In the genomic region with DNA sequence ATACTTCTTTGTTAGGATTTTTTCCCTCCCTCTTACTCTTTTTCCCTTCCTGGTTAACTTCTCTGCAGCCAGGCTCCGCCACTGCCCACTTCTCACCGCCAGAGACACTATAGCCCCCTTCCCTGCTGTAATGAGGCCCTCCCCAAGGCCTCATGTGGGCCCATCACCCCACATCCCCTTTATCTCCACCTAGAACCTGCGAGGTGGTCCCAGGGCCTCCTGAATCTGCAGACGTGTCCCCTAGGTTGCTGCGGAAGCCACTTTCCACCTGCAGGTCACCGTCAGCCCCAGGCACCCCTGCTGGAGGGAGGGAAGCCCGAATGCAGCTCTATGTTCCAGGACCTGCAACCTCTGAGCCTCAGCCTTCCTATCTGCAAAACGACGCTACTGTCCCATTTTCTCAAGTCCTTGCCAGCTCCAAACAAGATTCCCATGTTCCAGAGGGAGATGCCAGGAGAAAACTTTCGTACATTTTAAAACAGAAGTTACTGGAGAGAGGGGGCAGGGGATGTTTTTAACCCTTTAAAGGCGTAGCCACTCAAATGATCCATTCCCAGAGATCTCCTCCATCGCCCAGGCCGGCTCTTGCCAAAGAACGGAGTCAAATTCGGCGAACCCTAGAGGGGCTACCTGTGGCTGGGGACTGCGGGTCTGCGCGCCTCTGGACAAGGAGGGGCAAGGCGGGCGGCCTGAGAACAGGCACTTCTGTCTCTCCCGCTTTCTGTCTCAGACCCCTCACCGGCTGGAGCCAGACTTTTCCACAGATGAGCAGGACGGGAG, we compare ENCODE assay signal across 8 cellular contexts.
DNase-seq lines count a peak whose midpoint lies in the region; ATAC-seq lines count a peak whose summit lies in the region.

No MANE protein-coding gene starts in this region.

- peaks cover 7% of the 10 kb centered on the region for H3K4me1 Mint-ChIP-seq in central memory CD8-positive, alpha-beta T cell

- H3K27ac Mint-ChIP-seq in central memory CD8-positive, alpha-beta T cell (ENCODE audit: low read depth) = no peak overlapping the region

- peak overlapping the region; percentile 60 to 79 (median 76) for H3K4me3 ChIP-seq in subcutaneous abdominal adipose tissue (ENCODE audit: low read depth in 1 of 5, low read length in 5 of 5)

- peak overlapping the region; percentile 62 for H3K4me3 Mint-ChIP-seq in central memory CD8-positive, alpha-beta T cell

- no peak for ATAC-seq in central memory CD8-positive, alpha-beta T cell (replicated peaks; ENCODE audit: extremely low read depth, poor library complexity, severe bottlenecking)
- ATAC-seq in GM21447 (IDR thresholded peaks at IDR 0.05; ENCODE audit: unreplicated experiment) = no peak
- ATAC-seq in GM21423 (IDR thresholded peaks at IDR 0.05; ENCODE audit: unreplicated experiment) = no peak

- H3K36me3 Mint-ChIP-seq in central memory CD8-positive, alpha-beta T cell (ENCODE audit: insufficient read depth) = peaks cover 2% of the 10 kb centered on the region

- H3K9ac ChIP-seq in subcutaneous abdominal adipose tissue (ENCODE audit: low read length in 5 of 5) = peak overlapping the region in 4 of 5 donors; percentile 40 to 68 (median 65)

- H3K27ac ChIP-seq in layer of hippocampus (ENCODE audit: low read depth, low read length) = peak overlapping the region; percentile 82
- H3K27ac ChIP-seq in subcutaneous abdominal adipose tissue (ENCODE audit: low read depth, low read length) = peak overlapping the region; percentile 50

- DNase-seq in GM03348 (ENCODE audit: low spot score) = peak; percentile 69
- peak; percentile 37 for DNase-seq in NCI-H2227 treated with DMSO at 0.1 percent for 48 hours (lab: John Stamatoyannopoulos, UW)
- no peak for DNase-seq in central memory CD8-positive, alpha-beta T cell (ENCODE audit: low spot score in 2 of 2)
- DNase-seq in SKM-1 (lab: John Stamatoyannopoulos, UW; ENCODE audit: unreplicated experiment) = no peak

- H3K9me3 Mint-ChIP-seq in central memory CD8-positive, alpha-beta T cell = no peaks in the 10 kb centered on the region

- H3K27me3 ChIP-seq in layer of hippocampus (ENCODE audit: control insufficient read depth, insufficient read depth, low read length) = no peaks in the 10 kb centered on the region
- H3K27me3 ChIP-seq in subcutaneous abdominal adipose tissue (ENCODE audit: control insufficient read depth in 5 of 5, insufficient read depth in 4 of 5, low read length in 5 of 5) = peaks cover 0 to 3% (median 0%) of the 10 kb centered on the region in 5 donors

- no peaks in the 10 kb centered on the region for H3K36me3 ChIP-seq in subcutaneous abdominal adipose tissue (ENCODE audit: control insufficient read depth in 5 of 5, insufficient read depth in 5 of 5, low read length in 5 of 5)

- no peaks in the 10 kb centered on the region for H3K9me3 ChIP-seq in subcutaneous abdominal adipose tissue (ENCODE audit: control insufficient read depth in 5 of 5, low read length in 5 of 5)

- H3K27me3 Mint-ChIP-seq in central memory CD8-positive, alpha-beta T cell = peaks cover 88% of the 10 kb centered on the region

- peaks cover 7 to 47% (median 30%) of the 10 kb centered on the region in 5 donors for H3K4me1 ChIP-seq in subcutaneous abdominal adipose tissue (ENCODE audit: control insufficient read depth in 5 of 5, insufficient read depth in 5 of 5, low read length in 5 of 5)

Comparison
In these comparisons a context has a peak if more than half of its experiments do, and no peak if none do; other contexts are left out.
1. DNase-seq: peak in GM03348 (single experiment) and NCI-H2227 treated with DMSO at 0.1 percent for 48 hours (single experiment); none in central memory CD8-positive, alpha-beta T cell (0 of 2) and SKM-1 (single experiment).